1 cellular context compared by ENCODE assay signal in the genomic region with DNA sequence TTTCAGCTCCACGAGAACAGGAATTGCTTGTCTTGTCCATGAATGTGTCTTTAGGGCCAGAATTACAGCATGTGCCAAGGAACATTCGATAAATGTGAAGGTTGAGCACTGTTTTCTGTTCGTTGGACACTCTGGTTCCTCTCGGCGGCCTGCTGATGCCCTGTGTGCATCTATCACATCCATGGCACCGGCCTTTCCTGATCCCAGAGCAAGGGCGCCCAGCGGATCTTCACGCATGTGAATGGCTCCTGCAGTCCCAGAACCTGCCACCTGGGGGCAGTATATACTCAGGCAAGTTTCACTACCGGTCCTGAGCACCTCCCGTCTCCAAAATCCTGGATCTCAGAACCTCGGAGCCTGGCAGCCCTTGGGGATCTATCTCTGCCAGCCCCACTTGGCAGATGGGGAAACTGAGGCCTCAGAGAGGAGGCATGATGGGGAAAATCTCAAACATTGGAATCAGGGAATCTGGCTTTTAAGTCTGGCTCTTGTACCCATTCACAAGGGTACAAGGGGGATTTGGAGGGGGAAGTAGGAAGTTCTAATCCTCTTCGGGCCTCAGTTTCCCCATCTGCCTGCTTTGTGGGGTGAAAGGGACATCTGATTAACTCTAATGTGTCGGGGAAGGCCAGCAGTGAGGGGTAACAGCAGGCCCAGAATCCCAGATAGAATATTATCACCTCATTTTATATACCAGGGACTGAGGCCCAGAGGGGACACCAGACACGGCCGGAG.
TF ChIP-seq lines count a peak whose summit lies in the region.

No MANE protein-coding gene starts in this region.

TF ChIP-seq in GM12878, 131 proteins besides CTCF, POLR2A, EP300 and RAD21 (continued from another document):
- TF ChIP-seq, protein P1, sequence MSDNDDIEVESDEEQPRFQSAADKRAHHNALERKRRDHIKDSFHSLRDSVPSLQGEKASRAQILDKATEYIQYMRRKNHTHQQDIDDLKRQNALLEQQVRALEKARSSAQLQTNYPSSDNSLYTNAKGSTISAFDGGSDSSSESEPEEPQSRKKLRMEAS (IDR thresholded peaks at IDR 0.05; ENCODE audit: low read depth, low read length): no peak
- TF ChIP-seq JUNB (IDR thresholded peaks at IDR 0.05) (no peak), MTA2 (IDR thresholded peaks at IDR 0.05; ENCODE audit: low read depth) (no peak), RB1 (IDR thresholded peaks at IDR 0.05; ENCODE audit: borderline replicate concordance) (peak; percentile 63; the same call in 1 of the 2 replicates), SMC3 (IDR thresholded peaks at IDR 0.05; ENCODE audit: borderline replicate concordance, low read length) (peak; percentile 97)
